In genomic region chr5:81778642-81779041, GRCh38 we compare ENCODE assay signal across 8 cellular contexts. TPM values are rescaled to one million over a fixed set of nuclear protein-coding genes. Genes with fewer than 3 reads are reported as not detected.
DNase-seq lines count a peak whose midpoint lies in the region; ATAC-seq and FAIRE-seq lines count a peak whose summit lies in the region.

No MANE protein-coding gene starts in this region.

- CTCF ChIA-PET in activated CD4-positive, alpha-beta T cell treated with anti-CD3 and anti-CD28 coated beads for 36 hours (lab: Charles Lee), result interaction anchor here (0.9 to 1.8 kb wide), 6 partner anchors 10 to 72 kb away, joined by 3 to 6 read pairs (median 4); no protein-coding TSS in a partner anchor

- no peaks in the 10 kb centered on the region for H3K27me3 Mint-ChIP-seq in activated CD4-positive, alpha-beta T cell treated with anti-CD3 and anti-CD28 coated beads for 36 hours
- H3K27me3 Mint-ChIP-seq in activated naive CD8-positive, alpha-beta T cell treated with anti-CD3 and anti-CD28 coated beads, Interleukin-2, amount 10 ng/mL, durations not matched to agents 7 days and 5 days, result no peaks in the 10 kb centered on the region

- intact Hi-C loops in activated CD4-positive, alpha-beta T cell treated with anti-CD3 and anti-CD28 coated beads for 36 hours (cut with DNase I, micrococcal nuclease), result loop anchor here (1.0 to 2.0 kb wide), 3 partner anchors 27 to 72 kb away; partner anchors contain the start of gene SSBP2 (in 2 of the 2)

- H3K27ac Mint-ChIP-seq in activated CD4-positive, alpha-beta T cell treated with anti-CD3 and anti-CD28 coated beads for 36 hours, result peak overlapping the region; percentile 90
- H3K27ac Mint-ChIP-seq in activated naive CD8-positive, alpha-beta T cell treated with anti-CD3 and anti-CD28 coated beads, Interleukin-2, amount 10 ng/mL, durations not matched to agents 7 days and 5 days, result peak overlapping the region; percentile 86

- no peaks in the 10 kb centered on the region for H3K9me3 Mint-ChIP-seq in activated CD4-positive, alpha-beta T cell treated with anti-CD3 and anti-CD28 coated beads for 36 hours (ENCODE audit: low read depth)
- no peaks in the 10 kb centered on the region for H3K9me3 Mint-ChIP-seq in activated naive CD8-positive, alpha-beta T cell treated with anti-CD3 and anti-CD28 coated beads, Interleukin-2, amount 10 ng/mL, durations not matched to agents 7 days and 5 days

- peak; percentile 93 for FAIRE-seq in islet of Langerhans (lab: Jason Lieb, UNC)

- H3K4me1 Mint-ChIP-seq in activated CD4-positive, alpha-beta T cell treated with anti-CD3 and anti-CD28 coated beads for 36 hours, result peaks cover 19% of the 10 kb centered on the region
- H3K4me1 Mint-ChIP-seq in activated naive CD8-positive, alpha-beta T cell treated with anti-CD3 and anti-CD28 coated beads, Interleukin-2, amount 10 ng/mL, durations not matched to agents 7 days and 5 days, result peaks cover 20% of the 10 kb centered on the region

- peak overlapping the region; percentile 65 for H3K27ac ChIP-seq in substantia nigra (ENCODE audit: low read depth, low read length, poor library complexity, severe bottlenecking)

- H3K4me3 Mint-ChIP-seq in activated CD4-positive, alpha-beta T cell treated with anti-CD3 and anti-CD28 coated beads for 36 hours, result peak overlapping the region; percentile 70
- peak overlapping the region; percentile 77 for H3K4me3 Mint-ChIP-seq in activated naive CD8-positive, alpha-beta T cell treated with anti-CD3 and anti-CD28 coated beads, Interleukin-2, amount 10 ng/mL, durations not matched to agents 7 days and 5 days

- peaks cover 2% of the 10 kb centered on the region for H3K36me3 Mint-ChIP-seq in activated CD4-positive, alpha-beta T cell treated with anti-CD3 and anti-CD28 coated beads for 36 hours (ENCODE audit: low read depth)
- peaks cover 7% of the 10 kb centered on the region for H3K36me3 Mint-ChIP-seq in activated naive CD8-positive, alpha-beta T cell treated with anti-CD3 and anti-CD28 coated beads, Interleukin-2, amount 10 ng/mL, durations not matched to agents 7 days and 5 days

- POLR2A ChIA-PET in activated CD4-positive, alpha-beta T cell treated with anti-CD3 and anti-CD28 coated beads for 36 hours (lab: Charles Lee), result interaction anchor here (1.2 to 1.4 kb wide), 2 partner anchors 28 to 73 kb away, joined by 4 to 7 read pairs; partner anchors contain the start of gene SSBP2
- POLR2A ChIA-PET in activated naive CD8-positive, alpha-beta T cell treated with anti-CD3 and anti-CD28 coated beads, Interleukin-2, amount 10 ng/mL, durations not matched to agents 7 days and 5 days (lab: Charles Lee), result interaction anchor here (0.9 to 3.2 kb wide), 4 partner anchors 28 to 193 kb away, joined by 3 to 28 read pairs (median 13); partner anchors contain the start of genes ATG10 and SSBP2

- peak; percentile 26 for DNase-seq in activated CD4-positive, alpha-beta T cell treated with anti-CD3 and anti-CD28 coated beads for 36 hours
- DNase-seq in activated CD4-positive, alpha-beta T cell treated with anti-CD3 and anti-CD28 coated beads for 48 hours, result no peak
- no peak for DNase-seq in activated naive CD8-positive, alpha-beta T cell treated with anti-CD3 and anti-CD28 coated beads, Interleukin-2, amount 10 ng/mL, durations not matched to agents 7 days and 5 days
- DNase-seq in substantia nigra (lab: John Stamatoyannopoulos, UW), result peak in 1 of 49 donors; percentile 10
- no peak for DNase-seq in activated gamma-delta T cell treated with Interleukin-2 at 50 U/mL for 16 hours

- ATAC-seq in activated CD4-positive, alpha-beta T cell treated with anti-CD3 and anti-CD28 coated beads for 36 hours, result peak; percentile 76
- no peak for ATAC-seq in activated naive CD8-positive, alpha-beta T cell treated with anti-CD3 and anti-CD28 coated beads, Interleukin-2, amount 10 ng/mL, durations not matched to agents 7 days and 5 days (ENCODE audit: low read depth)
- no peak for ATAC-seq in GM21447 (IDR thresholded peaks at IDR 0.05; ENCODE audit: unreplicated experiment)
- no peak for ATAC-seq in HG03565 (IDR thresholded peaks at IDR 0.05; ENCODE audit: unreplicated experiment)

RNA-seq across cellular contexts. Expression of gene SSBP2, which starts 27.7 kb away (rescaled TPM):
- total RNA-seq in activated CD4-positive, alpha-beta T cell treated with anti-CD3 and anti-CD28 coated beads for 36 hours, result 10 to 100 TPM; 16.9 to 21.4 TPM
- 10 to 100 TPM; 32.5 to 35.4 TPM for total RNA-seq in activated naive CD8-positive, alpha-beta T cell treated with anti-CD3 and anti-CD28 coated beads, Interleukin-2, amount 10 ng/mL, durations not matched to agents 7 days and 5 days
